Comparison of ENCODE assay signal across 26 cellular contexts in the genomic region with DNA sequence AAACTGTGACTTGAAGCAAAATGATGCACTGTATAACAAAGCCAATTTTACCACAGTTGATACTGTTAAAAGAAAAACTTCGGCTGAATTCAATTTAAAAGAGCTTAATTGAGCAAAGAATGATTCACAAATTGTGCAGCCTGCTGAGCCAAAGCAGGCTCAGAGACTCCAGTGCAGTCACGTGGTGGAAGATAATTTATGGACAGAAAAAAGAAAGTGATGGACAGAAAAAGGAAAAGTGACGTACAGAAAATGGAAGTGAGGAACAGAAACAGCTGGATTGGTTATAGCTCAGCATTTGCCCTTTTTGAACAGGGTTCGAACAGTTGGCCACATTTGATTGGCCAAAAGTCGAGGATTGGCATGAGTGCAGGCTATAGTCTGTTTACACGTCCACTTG.
"Had no signal": no experiment of that assay in that cellular context is flagged by ENCODE, and none has a peak within 500 bp of the region (broad histone marks: within the 10 kb centered on the region; RNA-seq: fewer than 3 reads in every experiment).

No MANE protein-coding gene starts in this region.

- H3K36me3 ChIP-seq: breast epithelium had no signal

- H3K27ac ChIP-seq: breast epithelium, Peyer's patch, SJCRH30 had no signal

- DNase-seq: activated CD4-positive, alpha-beta T cell treated with anti-CD3 and anti-CD28 coated beads for 48 hours; activated CD4-positive, alpha-beta T cell treated with anti-CD3 and anti-CD28 coated beads, Interleukin-2, amount 50 U/mL, for 48 hours; activated CD4-positive, CD25-positive, alpha-beta regulatory T cell treated with anti-CD3 and anti-CD28 coated beads, Interleukin-2, amount 50 U/mL, for 72 hours; activated CD8-positive, alpha-beta memory T cell treated with anti-CD3 and anti-CD28 coated beads, Interleukin-2, amount 10 ng/mL, durations not matched to agents 7 days and 5 days; activated effector memory CD4-positive, alpha-beta T cell treated with anti-CD3 and anti-CD28 coated beads, Interleukin-2, amount 50 U/mL, for 16 hours; activated naive CD4-positive, alpha-beta T cell treated with Interleukin-2 at 50 U/mL for 16 hours; activated naive CD8-positive, alpha-beta T cell treated with anti-CD3 and anti-CD28 coated beads for 36 hours; activated T-cell treated with anti-CD3 and anti-CD28 coated beads, Interleukin-2, amount 50 U/mL, for 4 hours; caudate nucleus; Karpas-422; MM.1S; NCI-H1092; NCI-H1417; NCI-H1694; NCI-H2029; NCI-H345; NCI-H510A; NCI-H526 treated with DMSO at 0.1 percent for 48 hours; NCI-H82; NK-92 treated with Interleukin-12 subunit alpha and Interleukin-12 subunit beta, amount 100 ng/mL, for 24 hours; OCI-M1; Peyer's patch; Right ventricle myocardium superior; SJCRH30 had no signal

- H3K4me3 ChIP-seq: breast epithelium, Peyer's patch, SJCRH30 had no signal

- H3K27me3 ChIP-seq: breast epithelium, Peyer's patch, SJCRH30 had no signal

- ATAC-seq: activated CD8-positive, alpha-beta memory T cell treated with anti-CD3 and anti-CD28 coated beads, Interleukin-2, amount 10 ng/mL, durations not matched to agents 7 days and 5 days; activated T-cell treated with anti-CD3 and anti-CD28 coated beads, Interleukin-2, amount 50 U/mL, for 4 hours; WTC11 had no signal

- H3K4me1 ChIP-seq: breast epithelium, Peyer's patch, SJCRH30 had no signal

- H3K9me3 ChIP-seq: breast epithelium, Peyer's patch, SJCRH30 had no signal
